In genomic region chr3:194872669-194872977, GRCh38 we compare ENCODE assay signal across 13 cellular contexts.
DNase-seq lines count a peak whose midpoint lies in the region; ATAC-seq and TF ChIP-seq lines count a peak whose summit lies in the region.
"Had no signal": no experiment of that assay in that cellular context is flagged by ENCODE, and none has a peak within 500 bp of the region (broad histone marks: within the 10 kb centered on the region; RNA-seq: fewer than 3 reads in every experiment).

No MANE protein-coding gene starts in this region.

- H3K79me1 ChIP-seq in mesenchymal stem cell (replicated peaks; ENCODE audit: low read length, poor library complexity, severe bottlenecking): no peaks in the 10 kb centered on the region

- no peak overlapping the region for H2AK5ac ChIP-seq in mesenchymal stem cell (ENCODE audit: low read length, severe bottlenecking)

- no peak overlapping the region for H4K91ac ChIP-seq in mesenchymal stem cell (ENCODE audit: low read length)

- DNase-seq in BJ (ENCODE audit: low read depth) (peak; percentile 51), LNCaP clone FGC (ENCODE audit: low read depth) (peak; percentile 60), choroid plexus epithelial cell (ENCODE audit: low read depth) (peak; percentile 67), mesenchymal stem cell (peak; percentile 41)
- DNase-seq in activated CD8-positive, alpha-beta memory T cell treated with anti-CD3 and anti-CD28 coated beads, Interleukin-2, amount 50 U/mL, for 48 hours: no peak
- no peak for DNase-seq in activated naive CD8-positive, alpha-beta T cell treated with anti-CD3 and anti-CD28 coated beads for 36 hours
- DNase-seq in activated naive CD4-positive, alpha-beta T cell treated with anti-CD3 and anti-CD28 coated beads, Interleukin-2, amount 50 U/mL, for 72 hours (ENCODE audit: low spot score in 2 of 2): no peak
- DNase-seq: activated T-cell treated with anti-CD3 and anti-CD28 coated beads for 4 hours, NCI-H345, T-helper 17 cell had no signal

- no peak overlapping the region for H3K27ac Mint-ChIP-seq in activated naive CD8-positive, alpha-beta T cell treated with anti-CD3 and anti-CD28 coated beads for 36 hours
- H3K27ac Mint-ChIP-seq in activated naive CD4-positive, alpha-beta T cell treated with anti-CD3 and anti-CD28 coated beads, Interleukin-2, amount 50 U/mL, for 72 hours: no peak overlapping the region
- H3K27ac Mint-ChIP-seq: T-helper 17 cell had no signal

- H4K8ac ChIP-seq in mesenchymal stem cell (ENCODE audit: low read length): no peak overlapping the region

- no peak overlapping the region for H3K4me3 ChIP-seq in BJ (ENCODE audit: low read depth, low read length)
- H3K4me3 ChIP-seq in LNCaP clone FGC (ENCODE audit: low read depth, low read length): no peak overlapping the region
- no peak overlapping the region for H3K4me3 ChIP-seq in choroid plexus epithelial cell (ENCODE audit: low read depth, low read length)
- no peak overlapping the region for H3K4me3 ChIP-seq in mesenchymal stem cell (ENCODE audit: insufficient read depth in 1 of 2, low read depth in 1 of 2, low read length in 2 of 2)
- H3K4me3 ChIP-seq: coronary artery had no signal

- no peak overlapping the region for H3K23ac ChIP-seq in mesenchymal stem cell (ENCODE audit: low read length in 2 of 2)

- peak overlapping the region; percentile 22 to 96 for H2BK12ac ChIP-seq in mesenchymal stem cell (ENCODE audit: low read length in 2 of 2)

- peak overlapping the region; percentile 43 for H3K9ac ChIP-seq in mesenchymal stem cell (ENCODE audit: low read length)

- H3K4me3 Mint-ChIP-seq in activated naive CD8-positive, alpha-beta T cell treated with anti-CD3 and anti-CD28 coated beads for 36 hours: no peak overlapping the region
- H3K4me3 Mint-ChIP-seq: T-helper 17 cell had no signal

- H3K4me2 ChIP-seq in mesenchymal stem cell (ENCODE audit: low read length, poor library complexity, severe bottlenecking): no peak overlapping the region

- no CpG with 5 or more reads among the region's 2 CpGs for WGBS in mesenchymal stem cell

- ATAC-seq in GM21619 (IDR thresholded peaks at IDR 0.05; ENCODE audit: unreplicated experiment): no peak
- no peak for ATAC-seq in activated naive CD4-positive, alpha-beta T cell treated with anti-CD3 and anti-CD28 coated beads, Interleukin-2, amount 50 U/mL, for 72 hours
- ATAC-seq: T-helper 17 cell had no signal

- H3K36me3 Mint-ChIP-seq in activated naive CD8-positive, alpha-beta T cell treated with anti-CD3 and anti-CD28 coated beads for 36 hours: no peaks in the 10 kb centered on the region
- H3K36me3 Mint-ChIP-seq in activated naive CD4-positive, alpha-beta T cell treated with anti-CD3 and anti-CD28 coated beads, Interleukin-2, amount 50 U/mL, for 72 hours: no peaks in the 10 kb centered on the region

- no peak overlapping the region for H2BK15ac ChIP-seq in mesenchymal stem cell (ENCODE audit: low read depth, poor library complexity, severe bottlenecking)

- H3K27ac ChIP-seq in mesenchymal stem cell (ENCODE audit: low read length, poor library complexity, severe bottlenecking): no peak overlapping the region

- H3K18ac ChIP-seq in mesenchymal stem cell (ENCODE audit: low read depth in 1 of 2, low read length in 2 of 2): no peak overlapping the region

- H3K36me3 ChIP-seq in BJ (ENCODE audit: control insufficient read depth, insufficient read depth, low read length) (no peaks in the 10 kb centered on the region), mesenchymal stem cell (ENCODE audit: control insufficient read depth in 1 of 2, insufficient read depth in 2 of 2, low read depth in 1 of 2, low read length in 2 of 2) (no peaks in the 10 kb centered on the region)

- H2BK120ac ChIP-seq in mesenchymal stem cell (ENCODE audit: low read depth, low read length): no peak overlapping the region

- peaks cover 11% of the 10 kb centered on the region for H3K4me1 ChIP-seq in mesenchymal stem cell (ENCODE audit: control insufficient read depth, insufficient read depth, low read depth, low read length)

- no peaks in the 10 kb centered on the region for H3K9me3 Mint-ChIP-seq in activated naive CD8-positive, alpha-beta T cell treated with anti-CD3 and anti-CD28 coated beads for 36 hours
- H3K9me3 Mint-ChIP-seq in activated naive CD4-positive, alpha-beta T cell treated with anti-CD3 and anti-CD28 coated beads, Interleukin-2, amount 50 U/mL, for 72 hours: no peaks in the 10 kb centered on the region

- CTCF ChIA-PET in BJ (lab: Yijun Ruan, JAX): interaction anchor here (1.3 to 2.3 kb wide), 2 partner anchors 12 to 190 kb away, joined by 3 to 7 read pairs; no protein-coding TSS in a partner anchor

- H3K9me3 ChIP-seq in mesenchymal stem cell (ENCODE audit: control insufficient read depth, low read length): no peaks in the 10 kb centered on the region
- H3K9me3 ChIP-seq: Caco-2 had no signal

- no peak overlapping the region for H3K14ac ChIP-seq in mesenchymal stem cell (ENCODE audit: low read length in 2 of 2)

- no peak for TF ChIP-seq CTCF in BJ (IDR thresholded peaks at IDR 0.05; ENCODE audit: insufficient read depth, low read depth, low read length)
- TF ChIP-seq CTCF in LNCaP clone FGC (IDR thresholded peaks at IDR 0.05; ENCODE audit: control insufficient read depth, extremely low read depth, insufficient read depth): no peak
- no peak for TF ChIP-seq CTCF in choroid plexus epithelial cell (conservative IDR thresholded peaks at IDR 0.05; ENCODE audit: low read depth, low read length)

- H3K4me1 Mint-ChIP-seq in activated naive CD8-positive, alpha-beta T cell treated with anti-CD3 and anti-CD28 coated beads for 36 hours: no peaks in the 10 kb centered on the region

- H3K27me3 Mint-ChIP-seq in activated naive CD8-positive, alpha-beta T cell treated with anti-CD3 and anti-CD28 coated beads for 36 hours: peaks cover 9% of the 10 kb centered on the region

- H3K27me3 ChIP-seq in BJ (ENCODE audit: control insufficient read depth, insufficient read depth, low read length) (peaks cover 10% of the 10 kb centered on the region), mesenchymal stem cell (ENCODE audit: control insufficient read depth in 1 of 2, insufficient read depth in 1 of 2, low read length in 2 of 2) (peaks cover 0 to 27% of the 10 kb centered on the region in 2 experiments)

- no peak overlapping the region for H2BK5ac ChIP-seq in mesenchymal stem cell (ENCODE audit: low read depth, low read length, poor library complexity, severe bottlenecking)

- H2AFZ ChIP-seq in mesenchymal stem cell (ENCODE audit: low read depth, low read length): no peak overlapping the region

- H3K4ac ChIP-seq in mesenchymal stem cell (ENCODE audit: low read depth in 1 of 2, low read length in 2 of 2): no peak overlapping the region

- POLR2A ChIA-PET in BJ (lab: Charles Lee): interaction anchor here (0.6 kb wide), 1 partner anchor 871 kb away, joined by 3 read pairs; no protein-coding TSS in a partner anchor

Comparison
In these comparisons a context has a peak if more than half of its experiments do, and no peak if none do; other contexts are left out.
1. DNase-seq: peak in BJ (single experiment), LNCaP clone FGC (single experiment), choroid plexus epithelial cell (single experiment) and mesenchymal stem cell (single experiment); none in activated CD8-positive, alpha-beta memory T cell treated with anti-CD3 and anti-CD28 coated beads, Interleukin-2, amount 50 U/mL, for 48 hours (single experiment), activated naive CD8-positive, alpha-beta T cell treated with anti-CD3 and anti-CD28 coated beads for 36 hours (single experiment) and activated naive CD4-positive, alpha-beta T cell treated with anti-CD3 and anti-CD28 coated beads, Interleukin-2, amount 50 U/mL, for 72 hours (0 of 2).